24 cellular contexts compared by ENCODE assay signal in the genomic region with DNA sequence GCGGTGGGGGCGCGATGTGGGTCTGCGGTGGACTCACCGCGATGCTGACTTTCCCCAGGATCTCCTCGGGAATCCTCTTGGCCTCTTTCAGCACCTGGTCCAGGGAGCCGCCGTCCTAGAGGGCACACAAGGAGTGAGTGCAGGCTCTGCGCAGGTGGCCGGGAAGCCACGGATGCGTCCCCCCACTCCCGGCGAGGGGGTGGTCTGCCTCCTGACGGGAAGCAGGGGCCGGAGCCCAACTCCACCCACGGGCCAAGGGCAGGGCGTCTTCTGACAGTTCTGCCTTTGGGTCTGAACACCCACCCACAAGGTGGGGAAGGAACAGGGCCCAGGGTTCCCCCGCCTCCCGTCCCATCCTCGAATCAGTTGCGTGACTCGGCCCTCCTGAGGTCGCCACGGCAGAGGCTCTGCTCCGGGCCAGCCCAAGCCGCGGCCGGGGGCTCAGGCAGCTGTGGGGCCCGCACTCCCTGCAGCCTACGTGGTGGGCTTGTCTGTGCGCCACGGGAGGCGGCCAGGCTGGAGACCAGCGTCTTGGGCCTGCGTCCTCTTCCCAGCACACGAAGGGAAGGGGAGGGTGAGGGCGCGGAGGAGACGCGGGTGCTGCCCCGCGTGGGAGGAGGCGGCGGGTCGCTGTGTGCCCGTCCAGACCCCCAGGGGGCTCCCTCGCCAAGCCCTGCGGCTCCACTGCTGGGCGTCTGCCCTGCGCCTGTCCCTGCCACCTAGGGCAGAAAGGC. TPM values are rescaled to one million over a fixed set of nuclear protein-coding genes. Genes with fewer than 3 reads are reported as not detected.
"Had no signal": no experiment of that assay in that cellular context is flagged by ENCODE, and none has a peak within 500 bp of the region (broad histone marks: within the 10 kb centered on the region; RNA-seq: fewer than 3 reads in every experiment).

No MANE protein-coding gene starts in this region.

- H3K4me1 ChIP-seq: breast epithelium, colonic mucosa, transverse colon, uterus had no signal

- H3K4me3 Mint-ChIP-seq: activated naive CD8-positive, alpha-beta T cell treated with anti-CD3 and anti-CD28 coated beads for 36 hours; natural killer cell treated with Interleukin-12 subunit alpha and Interleukin-12 subunit beta and Interleukin-15 and Interleukin-18, amount 100 ng/mL, for 72 hours had no signal

- ATAC-seq: effector memory CD8-positive, alpha-beta T cell; gastrocnemius medialis; natural killer cell treated with Interleukin-12 subunit alpha and Interleukin-12 subunit beta and Interleukin-15 and Interleukin-18, amount 100 ng/mL, for 72 hours; right cardiac atrium; stimulated activated naive CD8-positive, alpha-beta T cell treated with anti-CD3 and anti-CD28 coated beads, Interleukin-15, amount 100 ng/mL, for 72 hours had no signal

- H3K4me3 ChIP-seq: breast epithelium, colonic mucosa, dorsolateral prefrontal cortex, esophagus muscularis mucosa, gastrocnemius medialis, transverse colon, uterus had no signal

- H3K9me3 Mint-ChIP-seq: effector memory CD8-positive, alpha-beta T cell; natural killer cell treated with Interleukin-12 subunit alpha and Interleukin-12 subunit beta and Interleukin-15 and Interleukin-18, amount 100 ng/mL, for 72 hours; stimulated activated naive CD8-positive, alpha-beta T cell treated with anti-CD3 and anti-CD28 coated beads, Interleukin-15, amount 100 ng/mL, for 72 hours had no signal

- H3K27ac ChIP-seq: breast epithelium, colonic mucosa, esophagus muscularis mucosa, gastrocnemius medialis, neutrophil, parathyroid adenoma, transverse colon, uterus, VCaP had no signal

- H3K9ac ChIP-seq: parathyroid adenoma had no signal

- H3K36me3 Mint-ChIP-seq: natural killer cell treated with Interleukin-12 subunit alpha and Interleukin-12 subunit beta and Interleukin-15 and Interleukin-18, amount 100 ng/mL, for 72 hours had no signal

- H3K36me3 ChIP-seq: breast epithelium, uterus had no signal

- DNase-seq: activated CD4-positive, alpha-beta T cell treated with anti-CD3 and anti-CD28 coated beads for 1 hour; activated CD4-positive, alpha-beta T cell treated with anti-CD3 and anti-CD28 coated beads, Interleukin-2, amount 50 U/mL, for 1 hour; activated T-cell treated with anti-CD3 and anti-CD28 coated beads, Interleukin-2, amount 50 U/mL, for 1 hour; colonic mucosa; effector memory CD8-positive, alpha-beta T cell; gastrocnemius medialis; head of caudate nucleus; hypothalamus; stimulated activated CD4-positive, alpha-beta T cell treated with anti-CD3 and anti-CD28 coated beads, Interleukin-12 subunit alpha, Interleukin-12 subunit beta, amount 100 ng/mL, for 4 hours; stimulated activated CD4-positive, alpha-beta T cell treated with anti-CD3 and anti-CD28 coated beads, Interleukin-4, amount 100 ng/mL, for 4 hours; transverse colon; uterus had no signal

- H3K9me3 ChIP-seq: breast epithelium, colonic mucosa, esophagus muscularis mucosa, gastrocnemius medialis, neutrophil, transverse colon, uterus had no signal

- H3K27me3 Mint-ChIP-seq: activated naive CD8-positive, alpha-beta T cell treated with anti-CD3 and anti-CD28 coated beads for 36 hours; effector memory CD8-positive, alpha-beta T cell; natural killer cell treated with Interleukin-12 subunit alpha and Interleukin-12 subunit beta and Interleukin-15 and Interleukin-18, amount 100 ng/mL, for 72 hours; stimulated activated naive CD8-positive, alpha-beta T cell treated with anti-CD3 and anti-CD28 coated beads, Interleukin-15, amount 100 ng/mL, for 72 hours had no signal

RNA-seq across cellular contexts. Expression of gene CREB3L3, which starts 50.9 kb away (rescaled TPM):
- total RNA-seq: activated naive CD8-positive, alpha-beta T cell treated with anti-CD3 and anti-CD28 coated beads for 36 hours; breast epithelium; esophagus muscularis mucosa; natural killer cell treated with Interleukin-12 subunit alpha and Interleukin-12 subunit beta and Interleukin-15 and Interleukin-18, amount 100 ng/mL, for 72 hours; pulmonary artery endothelial cell; right cardiac atrium; temporal lobe; uterus had no signal
- polyA plus RNA-seq: right cardiac atrium had no signal
